In the genomic region with DNA sequence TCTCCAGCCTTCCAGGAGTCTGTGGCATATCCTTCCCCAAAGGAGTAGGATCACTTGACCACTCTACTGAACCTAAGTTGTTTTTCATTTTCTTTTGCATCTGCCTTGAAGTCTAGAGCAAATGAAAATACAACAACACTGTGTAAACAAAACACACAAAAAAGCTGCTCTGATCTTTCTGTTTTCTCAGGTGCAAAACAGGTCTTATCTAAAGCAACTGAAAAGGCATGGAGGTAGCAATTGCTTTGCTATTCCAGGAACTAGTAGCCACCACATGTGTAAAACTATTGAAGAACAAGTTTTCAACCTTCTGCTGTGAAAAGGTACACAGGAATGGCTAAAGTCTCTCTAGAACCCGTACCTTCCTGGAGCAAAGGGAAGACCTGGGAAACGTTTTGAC, we compare ENCODE assay signal across 26 cellular contexts.
DNase-seq lines count a peak whose midpoint lies in the region; ATAC-seq, FAIRE-seq and TF ChIP-seq lines count a peak whose summit lies in the region.
"Had no signal": no experiment of that assay in that cellular context is flagged by ENCODE, and none has a peak within 500 bp of the region (broad histone marks: within the 10 kb centered on the region; RNA-seq: fewer than 3 reads in every experiment).

No MANE protein-coding gene starts in this region.

- H3K4me1 ChIP-seq in HCT116 (ENCODE audit: control insufficient read depth in 1 of 2, insufficient read depth in 2 of 2, low read length in 2 of 2) (peaks cover 25 to 53% of the 10 kb centered on the region in 2 experiments), H1 (replicated peaks in 1 of 4; ENCODE audit: control insufficient read depth in 3 of 4, insufficient read depth in 4 of 4, low read length in 3 of 4) (peaks cover 0 to 7% (median 3%) of the 10 kb centered on the region in 4 experiments; a peak in 3 of 7 replicates)
- H3K4me1 ChIP-seq: Caco-2, SJSA1 had no signal

- no peaks in the 10 kb centered on the region; the same call in 1 of the 2 replicates for H3K79me1 ChIP-seq in H1 (ENCODE audit: low read depth, low read length)

- TF ChIP-seq EP300 in H1 (IDR thresholded peaks at IDR 0.05; ENCODE audit: borderline replicate concordance in 1 of 2, low read depth in 2 of 2, low read length in 2 of 2), result no peak

- H2BK5ac ChIP-seq in H1 (ENCODE audit: low read depth, low read length), result no peak overlapping the region

- no peaks in the 10 kb centered on the region for H3K9me2 ChIP-seq in HCT116 (ENCODE audit: insufficient read depth)

- H3K9me3 ChIP-seq in HCT116 (ENCODE audit: control insufficient read depth in 1 of 2, insufficient read depth in 1 of 2, low read depth in 1 of 2, low read length in 2 of 2) (peaks cover 0 to 11% of the 10 kb centered on the region in 2 experiments; a peak in 2 of 4 replicates), H1 (ENCODE audit: insufficient read depth in 2 of 2, low read depth in 1 of 2, low read length in 1 of 2) (peaks cover 0 to 3% of the 10 kb centered on the region in 2 experiments; a peak in 1 of 4 replicates)
- H3K9me3 ChIP-seq: SJSA1 had no signal

- RAD21 ChIA-PET in HCT116 (lab: Charles Lee; ENCODE audit: low non-redundant PET in 1 of 2, low total read pairs in 2 of 2, uncharacterized antibody in 2 of 2, unreplicated experiment in 2 of 2), result no interaction called here

- H3K27me3 ChIP-seq in HCT116 (ENCODE audit: insufficient read depth, low read length) (no peaks in the 10 kb centered on the region), H1 (replicated peaks in 1 of 4; ENCODE audit: control insufficient read depth in 3 of 4, extremely low read depth in 1 of 4, insufficient read depth in 3 of 4, low read length in 3 of 4) (no peaks in the 10 kb centered on the region)
- H3K27me3 ChIP-seq: BLaER1 treated with 17β-estradiol and CSF1 and Interleukin-3, amounts not matched to agents 10 nM and 100 nM; SJSA1 had no signal

- peak overlapping the region; percentile 29 for H2BK120ac ChIP-seq in H1 (replicated peaks; ENCODE audit: low read depth, low read length)

- peaks cover 16% of the 10 kb centered on the region for H3K9me3 Mint-ChIP-seq in progenitor cell of endocrine pancreas (ENCODE audit: low read depth)

- H4K91ac ChIP-seq in H1 (replicated peaks; ENCODE audit: insufficient read length, low read length), result no peak overlapping the region

- H3K23ac ChIP-seq in H1 (ENCODE audit: insufficient read length), result no peak overlapping the region

- H2AK5ac ChIP-seq in H1 (ENCODE audit: low read depth, low read length), result no peak overlapping the region

- H3K27ac ChIP-seq in HCT116 (ENCODE audit: low read depth, low read length) (no peak overlapping the region), H1 (ENCODE audit: low read depth, low read length) (no peak overlapping the region)
- H3K27ac ChIP-seq: A549; BLaER1 treated with 17β-estradiol and CSF1 and Interleukin-3, amounts not matched to agents 10 nM and 100 nM; HL-60; SJSA1 had no signal

- POLR2A ChIA-PET in HCT116 (lab: Charles Lee) (no interaction called here), H1 (lab: Charles Lee; ENCODE audit: partially characterized antibody) (no interaction called here)

- TF ChIP-seq RAD21 in HCT116 (IDR thresholded peaks at IDR 0.05; ENCODE audit: low read depth) (no peak), H1 (IDR thresholded peaks at IDR 0.05 in 1 of 2, conservative IDR thresholded peaks at IDR 0.05 in 1 of 2; ENCODE audit: low read depth in 2 of 2, low read length in 2 of 2) (no peak)

- H3K36me3 ChIP-seq in HCT116 (ENCODE audit: control insufficient read depth in 1 of 2, insufficient read depth in 2 of 2, low read length in 2 of 2), result no peaks in the 10 kb centered on the region
- no peaks in the 10 kb centered on the region for H3K36me3 ChIP-seq in H1 (ENCODE audit: control insufficient read depth in 2 of 4, insufficient read depth in 4 of 4, low read length in 3 of 4)
- H3K36me3 ChIP-seq: SJSA1 had no signal

- H3K79me2 ChIP-seq in HCT116 (ENCODE audit: insufficient read depth, low read length) (no peaks in the 10 kb centered on the region), H1 (ENCODE audit: control insufficient read depth in 1 of 2, insufficient read depth in 2 of 2, low read length in 2 of 2) (peaks cover 0 to 75% of the 10 kb centered on the region in 2 experiments; a peak in 2 of 4 replicates)

- no peak overlapping the region for H2BK12ac ChIP-seq in H1 (ENCODE audit: low read depth, low read length)

- H3K27ac Mint-ChIP-seq in progenitor cell of endocrine pancreas, result peak overlapping the region; percentile 81

- H3K4me3 Mint-ChIP-seq in progenitor cell of endocrine pancreas (ENCODE audit: low read depth), result no peak overlapping the region
- H3K4me3 Mint-ChIP-seq: CD4-positive, alpha-beta T cell had no signal

- no peak overlapping the region for H2BK20ac ChIP-seq in H1 (ENCODE audit: low read length)

- intact Hi-C loops in HCT116 (cut with micrococcal nuclease), result no loop called here

- no peak overlapping the region for H3K18ac ChIP-seq in H1 (ENCODE audit: extremely low read depth, low read length)

- no peak overlapping the region for H4K5ac ChIP-seq in H1 (ENCODE audit: insufficient read length, low read depth, low read length)

- H3K36me3 Mint-ChIP-seq in progenitor cell of endocrine pancreas (ENCODE audit: insufficient read depth), result peaks cover 9% of the 10 kb centered on the region

- H3K14ac ChIP-seq in H1 (ENCODE audit: insufficient read length), result no peak overlapping the region

- no peak overlapping the region for H2BK15ac ChIP-seq in H1 (ENCODE audit: low read length)

- no peak for ATAC-seq in HCT116
- ATAC-seq in omental fat pad (ENCODE audit: low FRiP score), result no peak
- no peak for ATAC-seq in HG02885 (IDR thresholded peaks at IDR 0.05; ENCODE audit: poor library complexity, unreplicated experiment)
- ATAC-seq: T-cell had no signal

- H3K4me1 Mint-ChIP-seq in progenitor cell of endocrine pancreas (ENCODE audit: low read depth), result peaks cover 25% of the 10 kb centered on the region

- no peak overlapping the region for H3K9ac ChIP-seq in HCT116 (ENCODE audit: low read length)
- H3K9ac ChIP-seq in H1 (replicated peaks in 1 of 4; ENCODE audit: extremely low read depth in 1 of 4, low read depth in 3 of 4, low read length in 3 of 4), result no peak overlapping the region
- H3K9ac ChIP-seq: BLaER1 treated with 17β-estradiol and CSF1 and Interleukin-3, amounts not matched to agents 10 nM and 100 nM had no signal

- BruUV-seq in HCT116 (replicated peaks; lab: Mats Ljungman, UMichigan), result no TSS peak

- H4K20me1 ChIP-seq in HCT116 (ENCODE audit: insufficient read depth), result no peaks in the 10 kb centered on the region
- no peaks in the 10 kb centered on the region for H4K20me1 ChIP-seq in H1 (replicated peaks in 1 of 2; ENCODE audit: control insufficient read depth in 1 of 2, insufficient read depth in 2 of 2, low read length in 2 of 2)
- H4K20me1 ChIP-seq: BLaER1 treated with 17β-estradiol and CSF1 and Interleukin-3, amounts not matched to agents 10 nM and 100 nM had no signal

- CTCF ChIA-PET in HCT116 (lab: Charles Lee) (no interaction called here), H1 (lab: Charles Lee; ENCODE audit: partially characterized antibody) (interaction anchor here (0.7 kb wide), 1 partner anchor 98 kb away, joined by 4 read pairs; no protein-coding TSS in a partner anchor)

- no peaks in the 10 kb centered on the region for H3K27me3 Mint-ChIP-seq in progenitor cell of endocrine pancreas
- H3K27me3 Mint-ChIP-seq: CD4-positive, alpha-beta T cell; T-cell had no signal

- DNase-seq in HCT116 (ENCODE audit: low read depth, low spot score) (no peak), NCI-H774 (lab: John Stamatoyannopoulos, UW) (peak; percentile 21), H1 (ENCODE audit: low read depth in 1 of 2, low spot score in 2 of 2) (no peak), progenitor cell of endocrine pancreas (ENCODE audit: low spot score, unreplicated experiment) (no peak), omental fat pad (ENCODE audit: low spot score) (no peak), COLO668 (lab: John Stamatoyannopoulos, UW; ENCODE audit: unreplicated experiment) (no peak)
- DNase-seq: AML-193; CD4-positive, alpha-beta T cell; DND-41; H7; KG1; MM.1S; NCI-H2029; NCI-H446; NCI-H524 treated with DMSO at 0.1 percent for 48 hours; NCI-H82; Right ventricle myocardium superior; RPMI8226; T-cell had no signal

- H3K56ac ChIP-seq in H1 (replicated peaks; ENCODE audit: insufficient read length, low read depth, low read length), result no peak overlapping the region

- no peak for FAIRE-seq in H1 (lab: Jason Lieb, UNC)
- FAIRE-seq: A549, GM19239 had no signal

- H2AFZ ChIP-seq in HCT116 (ENCODE audit: low read depth, low read length, poor library complexity, severe bottlenecking) (no peak overlapping the region), H1 (ENCODE audit: low read length) (no peak overlapping the region)

- no peak overlapping the region for H3K4ac ChIP-seq in H1 (replicated peaks; ENCODE audit: insufficient read length, low read depth, low read length)

- TF ChIP-seq CTCF in HCT116 (IDR thresholded peaks at IDR 0.05 in 2 of 3, conservative IDR thresholded peaks at IDR 0.05 in 1 of 3; ENCODE audit: borderline replicate concordance in 1 of 3, insufficient read depth in 1 of 3, low read depth in 2 of 3, low read length in 2 of 3) (no peak), H1 (IDR thresholded peaks at IDR 0.05; ENCODE audit: control extremely low read depth in 1 of 3, insufficient read depth in 1 of 3, low read depth in 1 of 3, low read length in 3 of 3) (no peak), progenitor cell of endocrine pancreas (IDR thresholded peaks at IDR 0.05; ENCODE audit: unreplicated experiment) (no peak), omental fat pad (IDR thresholded peaks at IDR 0.05) (no peak)

- H3K4me3 ChIP-seq in HCT116 (replicated peaks in 1 of 2; ENCODE audit: low read depth in 1 of 2, low read length in 2 of 2) (no peak overlapping the region), H1 (ENCODE audit: extremely low read depth in 1 of 4, insufficient read depth in 2 of 4, low read depth in 3 of 4, low read length in 4 of 4) (no peak overlapping the region)
- H3K4me3 ChIP-seq: A549; BLaER1 treated with 17β-estradiol and CSF1 and Interleukin-3, amounts not matched to agents 10 nM and 100 nM; SJSA1 had no signal

- no peaks in the 10 kb centered on the region for H3K23me2 ChIP-seq in H1 (ENCODE audit: low read depth, low read length)

- WGBS in H1 (ENCODE audit: extremely low coverage in 1 of 2, insufficient coverage in 1 of 2, insufficient read length in 1 of 2, insufficient replicate concordance in 2 of 2, low coverage in 1 of 2, low lambda C conversion rate in 2 of 2, missing lambda C conversion rate in 1 of 2), 2 experiments, result 75% methylated on average over 2 of the region's 2 CpGs; no CpG with 5 or more reads in 1 of the 2 experiments

- peak overlapping the region; percentile 44 for H3K4me2 ChIP-seq in HCT116 (ENCODE audit: low read length)
- H3K4me2 ChIP-seq in H1 (ENCODE audit: insufficient read depth in 1 of 2, low read depth in 2 of 2, low read length in 2 of 2), result no peak overlapping the region
- H3K4me2 ChIP-seq: A549 had no signal

- H4K8ac ChIP-seq in H1 (ENCODE audit: extremely low read depth, insufficient read depth, low read length), result no peak overlapping the region

- TF ChIP-seq POLR2A in HCT116 (IDR thresholded peaks at IDR 0.05; ENCODE audit: borderline replicate concordance, extremely low read depth, insufficient read depth, insufficient read length) (no peak), H1 (IDR thresholded peaks at IDR 0.05; ENCODE audit: control extremely low read depth in 1 of 2, low read depth in 2 of 2, low read length in 2 of 2) (no peak)

TF ChIP-seq in HCT116, 20 proteins besides CTCF, POLR2A, EP300 and RAD21 (continues in another document):
- no peak for TF ChIP-seq EZH2 (IDR thresholded peaks at IDR 0.05)
